Comparison of ENCODE assay signal across 19 cellular contexts in the genomic region with DNA sequence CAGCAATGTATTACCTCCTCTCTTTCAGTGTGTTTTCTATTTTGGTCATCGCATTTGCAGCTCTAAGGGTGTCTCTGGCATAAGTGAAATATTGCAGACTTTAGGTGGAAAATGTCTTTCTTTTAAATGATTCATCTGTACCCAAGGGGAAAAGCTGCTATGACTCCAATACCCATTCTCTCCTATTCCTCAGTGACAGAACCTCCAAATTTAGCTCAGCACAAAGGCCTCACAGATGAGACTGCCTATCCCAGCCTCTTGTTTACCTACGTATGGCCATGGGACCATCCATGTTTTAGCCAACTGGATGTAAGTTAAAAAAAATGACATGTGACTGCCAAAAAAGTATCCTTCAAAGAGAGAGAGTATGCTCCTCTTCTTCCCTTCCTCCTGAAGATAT.
"Had no signal": no experiment of that assay in that cellular context is flagged by ENCODE, and none has a peak within 500 bp of the region (broad histone marks: within the 10 kb centered on the region; RNA-seq: fewer than 3 reads in every experiment).

No MANE protein-coding gene starts in this region.

- H3K27ac ChIP-seq: neural progenitor cell, prostate gland, right lobe of liver, transverse colon had no signal

- ATAC-seq: activated CD4-positive, CD25-positive, alpha-beta regulatory T cell treated with anti-CD3 and anti-CD28 coated beads, Interleukin-2, amount 50 U/mL, for 24 hours; body of pancreas; mucosa of descending colon; naive thymus-derived CD4-positive, alpha-beta T cell; right lobe of liver; SK-N-SH treated with all-trans-retinoic acid at 6 μM for 48 hours; stimulated activated naive B cell treated with anti-CD40 and anti-IgM and Interleukin-4, amounts not matched to agents 10 μg/mL and 1 μg/mL and 100 μg/mL, for 72 hours had no signal

- DNase-seq: activated gamma-delta T cell treated with Interleukin-2 at 50 U/mL for 16 hours; amniotic stem cell; body of pancreas; caudate nucleus; erythroblast; foreskin melanocyte; head of caudate nucleus; mucosa of descending colon; naive thymus-derived CD4-positive, alpha-beta T cell; right lobe of liver; stimulated activated CD4-positive, alpha-beta T cell treated with anti-CD3 and anti-CD28 coated beads, Interleukin-4, amount 100 ng/mL, for 4 hours; stimulated activated naive B cell treated with anti-CD40 and anti-IgM and Interleukin-4, amounts not matched to agents 10 μg/mL and 1 μg/mL and 100 μg/mL, for 72 hours; T1000; transverse colon; uterus had no signal

- H2AFZ ChIP-seq: neural progenitor cell had no signal

- H3K27me3 ChIP-seq: body of pancreas, neural progenitor cell, right lobe of liver, transverse colon, uterus had no signal

- H3K4me2 ChIP-seq: neural progenitor cell had no signal

- H3K4me1 ChIP-seq: neural progenitor cell, right lobe of liver, uterus had no signal

- H3K9me3 ChIP-seq: body of pancreas, mucosa of descending colon, prostate gland, right lobe of liver, transverse colon, uterus had no signal

- H3K36me3 ChIP-seq: neural progenitor cell, prostate gland, right lobe of liver, transverse colon, uterus had no signal

- H3K4me3 ChIP-seq: body of pancreas, mucosa of descending colon, neural progenitor cell, prostate gland, right lobe of liver, transverse colon, uterus had no signal
